Comparison of ENCODE assay signal across 21 cellular contexts in the genomic region with DNA sequence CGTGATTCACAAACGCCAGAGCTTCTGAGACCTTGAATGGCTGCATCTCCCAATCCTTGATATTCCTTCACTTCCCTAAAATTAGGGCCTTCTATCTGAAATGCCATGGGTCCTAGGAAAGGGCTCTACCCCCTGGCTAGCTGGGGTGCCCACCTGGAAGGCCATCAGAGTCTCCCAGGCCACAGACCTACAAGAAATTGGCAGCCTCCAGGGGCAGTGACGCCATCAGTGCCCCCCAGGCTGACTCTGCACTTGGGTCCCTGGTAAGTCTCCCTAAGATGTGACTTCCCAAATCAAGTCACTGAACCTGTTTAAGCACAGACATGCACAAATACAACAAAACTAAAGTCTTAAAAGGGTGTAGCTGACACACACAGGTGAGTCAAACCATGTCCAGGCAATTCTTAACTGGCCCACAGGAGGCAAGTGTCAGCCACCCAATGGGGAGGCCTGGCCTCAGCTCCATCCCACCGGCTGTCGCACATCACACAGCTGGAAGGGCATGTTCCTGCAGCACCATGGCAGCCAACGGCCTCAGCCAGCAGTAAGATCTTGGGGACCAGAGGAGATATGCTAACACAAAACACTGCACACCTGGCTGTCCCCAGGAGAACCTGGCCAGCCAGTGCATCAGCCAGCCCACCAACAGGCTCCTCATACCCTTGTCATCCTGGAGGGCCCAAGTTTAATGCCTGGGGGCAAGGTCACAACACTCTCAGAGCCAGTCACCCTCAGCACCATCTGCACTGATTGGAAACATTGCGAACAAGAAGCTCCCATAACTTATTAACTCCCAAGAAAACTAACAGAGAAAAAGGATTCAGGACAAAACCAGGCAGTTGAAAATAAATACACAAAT. TPM values are rescaled to one million over a fixed set of nuclear protein-coding genes. Genes with fewer than 3 reads are reported as not detected.
A peak's percentile ranks its signal among the peaks of the same experiment; 100 is the strongest.
DNase-seq lines count a peak whose midpoint lies in the region; ATAC-seq, FAIRE-seq and TF ChIP-seq lines count a peak whose summit lies in the region.
"Had no signal": no experiment of that assay in that cellular context is flagged by ENCODE, and none has a peak within 500 bp of the region (broad histone marks: within the 10 kb centered on the region; RNA-seq: fewer than 3 reads in every experiment).

No MANE protein-coding gene starts in this region.

- H2BK15ac ChIP-seq in H1 (ENCODE audit: low read length), result no peak overlapping the region

- peak overlapping the region; percentile 57; the same call in 1 of the 2 replicates for H4K8ac ChIP-seq in H1 (ENCODE audit: extremely low read depth, insufficient read depth, low read length)

- in situ Hi-C loops in transverse colon (cut with MboI; ENCODE audit: low pct_ligation_motif_present in 1 of 4, low pct_unique_long_range_greater_than_20kb in 1 of 4, low sequenced_read_pairs in 3 of 4), result no loop called here

- no peak overlapping the region for H3K9ac ChIP-seq in H1 (replicated peaks in 1 of 4; ENCODE audit: extremely low read depth in 1 of 4, low read depth in 3 of 4, low read length in 3 of 4)

- H2BK120ac ChIP-seq in H1 (replicated peaks; ENCODE audit: low read depth, low read length), result no peak overlapping the region

- H3K27me3 Mint-ChIP-seq in type B pancreatic cell (no peaks in the 10 kb centered on the region), progenitor cell of endocrine pancreas (no peaks in the 10 kb centered on the region)

- no peak overlapping the region for H2AFZ ChIP-seq in H1 (ENCODE audit: low read length)
- H2AFZ ChIP-seq: PC-9 had no signal

- intact Hi-C loops in transverse colon (cut with DNase I; ENCODE audit: low total_unique reads), result no loop called here

- peaks cover 4% of the 10 kb centered on the region; the same call in 1 of the 2 replicates for H3K79me1 ChIP-seq in H1 (ENCODE audit: low read depth, low read length)

- H2BK5ac ChIP-seq in H1 (ENCODE audit: low read depth, low read length), result no peak overlapping the region

- H3K27me3 ChIP-seq in H1 (replicated peaks in 1 of 4; ENCODE audit: control insufficient read depth in 3 of 4, extremely low read depth in 1 of 4, insufficient read depth in 3 of 4, low read length in 3 of 4) (no peaks in the 10 kb centered on the region; a peak in 2 of 7 replicates), transverse colon (peaks cover 23% of the 10 kb centered on the region)
- H3K27me3 ChIP-seq: SJCRH30 had no signal

- no peak overlapping the region for H3K23ac ChIP-seq in H1 (ENCODE audit: insufficient read length)

- H3K4me1 Mint-ChIP-seq in type B pancreatic cell (ENCODE audit: unreplicated experiment) (peaks cover 7% of the 10 kb centered on the region), progenitor cell of endocrine pancreas (ENCODE audit: low read depth) (no peaks in the 10 kb centered on the region)

- no peak overlapping the region for H2BK12ac ChIP-seq in H1 (ENCODE audit: low read depth, low read length)

- peaks cover 5% of the 10 kb centered on the region; the same call in 1 of the 2 replicates for H3K23me2 ChIP-seq in H1 (ENCODE audit: low read depth, low read length)

- no peak overlapping the region for H3K4ac ChIP-seq in H1 (replicated peaks; ENCODE audit: insufficient read length, low read depth, low read length)

- CTCF ChIA-PET in H1 (lab: Charles Lee; ENCODE audit: partially characterized antibody), result interaction anchor here (1.1 to 7.5 kb wide), 2 partner anchors 39 to 83 kb away, joined by 3 to 70 read pairs; no protein-coding TSS in a partner anchor

- H4K91ac ChIP-seq in H1 (replicated peaks; ENCODE audit: insufficient read length, low read length), result no peak overlapping the region

- no peak overlapping the region for H3K56ac ChIP-seq in H1 (replicated peaks; ENCODE audit: insufficient read length, low read depth, low read length)

- no peaks in the 10 kb centered on the region for H3K36me3 ChIP-seq in H1 (ENCODE audit: control insufficient read depth in 2 of 4, insufficient read depth in 4 of 4, low read length in 3 of 4)
- no peaks in the 10 kb centered on the region for H3K36me3 ChIP-seq in transverse colon
- H3K36me3 ChIP-seq: SJCRH30 had no signal

- no peak for FAIRE-seq in H1 (lab: Jason Lieb, UNC)
- FAIRE-seq: HTR-8/SVneo had no signal

- peaks cover 9 to 16% of the 10 kb centered on the region in 2 experiments for H4K20me1 ChIP-seq in H1 (replicated peaks in 1 of 2; ENCODE audit: control insufficient read depth in 1 of 2, insufficient read depth in 2 of 2, low read length in 2 of 2)

- no peak overlapping the region for H2AK5ac ChIP-seq in H1 (ENCODE audit: low read depth, low read length)

- no peak overlapping the region for H3K18ac ChIP-seq in H1 (ENCODE audit: extremely low read depth, low read length)

- no peak overlapping the region for H3K14ac ChIP-seq in H1 (ENCODE audit: insufficient read length)

- TF ChIP-seq RAD21 in H1 (IDR thresholded peaks at IDR 0.05 in 1 of 2, conservative IDR thresholded peaks at IDR 0.05 in 1 of 2; ENCODE audit: low read depth in 2 of 2, low read length in 2 of 2), result no peak

- POLR2A ChIA-PET in H1 (lab: Charles Lee; ENCODE audit: partially characterized antibody), result interaction anchor here (0.6 kb wide), 1 partner anchor 29 kb away, joined by 3 read pairs; no protein-coding TSS in a partner anchor

- WGBS in H1 (ENCODE audit: extremely low coverage in 1 of 2, insufficient coverage in 1 of 2, insufficient read length in 1 of 2, insufficient replicate concordance in 2 of 2, low coverage in 1 of 2, low lambda C conversion rate in 2 of 2, missing lambda C conversion rate in 1 of 2), 2 experiments, result 94% methylated on average over 6 of the region's 7 CpGs; no CpG with 5 or more reads in 1 of the 2 experiments
- 97 to 100% methylated on average over 1 to 6 of the region's 7 CpGs for WGBS in transverse colon (ENCODE audit: low coverage in 1 of 2), 2 donors

- TF ChIP-seq CTCF in GM10266 (IDR thresholded peaks at IDR 0.05; ENCODE audit: control insufficient read depth, insufficient read depth, low read depth, missing control alignments) (no peak), H1 (IDR thresholded peaks at IDR 0.05; ENCODE audit: control extremely low read depth in 1 of 3, insufficient read depth in 1 of 3, low read depth in 1 of 3, low read length in 3 of 3) (no peak), type B pancreatic cell (conservative IDR thresholded peaks at IDR 0.05) (no peak), progenitor cell of endocrine pancreas (IDR thresholded peaks at IDR 0.05; ENCODE audit: unreplicated experiment) (no peak), transverse colon (IDR thresholded peaks at IDR 0.05) (no peak)

- H3K27ac Mint-ChIP-seq in type B pancreatic cell (no peak overlapping the region), progenitor cell of endocrine pancreas (no peak overlapping the region)

- no peak overlapping the region for H4K5ac ChIP-seq in H1 (ENCODE audit: insufficient read length, low read depth, low read length)

- no peak for TF ChIP-seq POLR2A in H1 (IDR thresholded peaks at IDR 0.05; ENCODE audit: control extremely low read depth in 1 of 2, low read depth in 2 of 2, low read length in 2 of 2)
- TF ChIP-seq POLR2A in transverse colon (IDR thresholded peaks at IDR 0.05), result no peak

- no peaks in the 10 kb centered on the region for H3K36me3 Mint-ChIP-seq in type B pancreatic cell
- peaks cover 3% of the 10 kb centered on the region for H3K36me3 Mint-ChIP-seq in progenitor cell of endocrine pancreas (ENCODE audit: insufficient read depth)

- ATAC-seq in HG02938 (IDR thresholded peaks at IDR 0.05; ENCODE audit: unreplicated experiment), result no peak

- H3K4me3 Mint-ChIP-seq in type B pancreatic cell (no peak overlapping the region), progenitor cell of endocrine pancreas (ENCODE audit: low read depth) (no peak overlapping the region)

- H3K9me3 Mint-ChIP-seq in type B pancreatic cell, result no peaks in the 10 kb centered on the region
- no peaks in the 10 kb centered on the region for H3K9me3 Mint-ChIP-seq in progenitor cell of endocrine pancreas (ENCODE audit: low read depth)

- no peak overlapping the region for H3K4me2 ChIP-seq in H1 (ENCODE audit: insufficient read depth in 1 of 2, low read depth in 2 of 2, low read length in 2 of 2)
- H3K4me2 ChIP-seq: PC-9 had no signal

- H3K4me1 ChIP-seq in H1 (replicated peaks in 1 of 4; ENCODE audit: control insufficient read depth in 3 of 4, insufficient read depth in 4 of 4, low read length in 3 of 4) (peaks cover 0 to 9% (median 0%) of the 10 kb centered on the region in 4 experiments; a peak in 3 of 7 replicates), transverse colon (peaks cover 0 to 13% (median 11%) of the 10 kb centered on the region in 4 donors)
- H3K4me1 ChIP-seq: SJCRH30 had no signal

- no peaks in the 10 kb centered on the region for H3K9me3 ChIP-seq in H1 (ENCODE audit: insufficient read depth in 2 of 2, low read depth in 1 of 2, low read length in 1 of 2)
- H3K9me3 ChIP-seq in transverse colon, result no peaks in the 10 kb centered on the region
- H3K9me3 ChIP-seq: SJCRH30 had no signal

- DNase-seq in GM10266 (ENCODE audit: extremely low spot score) (peak; percentile 4), H1 (ENCODE audit: low read depth in 1 of 2, low spot score in 2 of 2) (no peak), iPS-NIHi7 (ENCODE audit: extremely low spot score) (peak; percentile 4), type B pancreatic cell (ENCODE audit: extremely low spot score, unreplicated experiment) (peak; percentile 37), progenitor cell of endocrine pancreas (ENCODE audit: low spot score, unreplicated experiment) (no peak), transverse colon (no peak)
- DNase-seq: ACHN, AML-193, DMS79, IMR-90, Karpas-422, NCI-H1436 treated with DMSO at 0.1 percent for 48 hours, NCI-H2029, NCI-H345, NCI-H526, PC-9, SJCRH30 had no signal

- H2BK20ac ChIP-seq in H1 (ENCODE audit: low read length), result no peak overlapping the region

- H3K4me3 ChIP-seq in H1 (ENCODE audit: extremely low read depth in 1 of 4, insufficient read depth in 2 of 4, low read depth in 3 of 4, low read length in 4 of 4) (no peak overlapping the region), transverse colon (no peak overlapping the region)
- H3K4me3 ChIP-seq: PC-9, SJCRH30 had no signal

- no peak for TF ChIP-seq EP300 in H1 (IDR thresholded peaks at IDR 0.05; ENCODE audit: borderline replicate concordance in 1 of 2, low read depth in 2 of 2, low read length in 2 of 2)
- no peak for TF ChIP-seq EP300 in transverse colon (IDR thresholded peaks at IDR 0.05; ENCODE audit: low read depth)

- no peak overlapping the region for H3K27ac ChIP-seq in H1 (ENCODE audit: low read depth, low read length)
- H3K27ac ChIP-seq in transverse colon, result no peak overlapping the region
- H3K27ac ChIP-seq: C4-2B, HL-60, PC-9, SJCRH30 had no signal

- peaks cover 0 to 18% of the 10 kb centered on the region in 2 experiments; a peak in 2 of 4 replicates for H3K79me2 ChIP-seq in H1 (ENCODE audit: control insufficient read depth in 1 of 2, insufficient read depth in 2 of 2, low read length in 2 of 2)

RNA-seq across cellular contexts. Expression of a gene that starts 5.2 kb away (rescaled TPM):
- 17.9 and 18.8 TPM in 2 replicates for total RNA-seq in H1 (2021; fragmentation: NEBNext Ultra II Directional; extraction: Animal tissue kit (Norgen Biotek cat#: 25700))
- 11.3 and 12.0 TPM in 2 replicates for polyA plus RNA-seq in H1 (2011; rRNA removed)
- polyA plus RNA-seq in H1 (2011; cell fraction: cytosol; rRNA removed), result 10.3 TPM
- 12.3 TPM for polyA plus RNA-seq in H1 (2011; cell fraction: nucleus; rRNA removed)
- 10.3 to 14.1 TPM (median 12.3 TPM) in 4 replicates for polyA plus RNA-seq in H1 (2012, experiment 1 of 2)
- 15.3 TPM for polyA plus RNA-seq in H1 (2012, experiment 2 of 2)
- 9.8 TPM for polyA plus RNA-seq in H1 (2013, experiment 1 of 2)
- polyA plus RNA-seq in H1 (2013, experiment 2 of 2), result 8.7 TPM
- polyA minus RNA-seq in H1 (2011; rRNA and poly(A)+ RNA removed), result 7.8 and 9.6 TPM in 2 replicates
- 10.9 TPM for polyA minus RNA-seq in H1 (2011; cell fraction: cytosol; rRNA and poly(A)+ RNA removed)
- polyA minus RNA-seq in H1 (2011; cell fraction: nucleus; rRNA and poly(A)+ RNA removed), result 11.1 TPM
- total RNA-seq in type B pancreatic cell (ENCODE audit: low replicate concordance), result 10.2 and 21.8 TPM in 2 replicates
- total RNA-seq in progenitor cell of endocrine pancreas, result 21.5 and 25.8 TPM in 2 replicates
- 1 to 10 TPM in 2 of 4 donors, under 1 TPM in 2; 0.40 to 3.3 (median 1.3) TPM for total RNA-seq in transverse colon

Comparison
In these comparisons a context has a peak if more than half of its experiments do, and no peak if none do; other contexts are left out.
1. DNase-seq: peak in GM10266 (single experiment), iPS-NIHi7 (single experiment) and type B pancreatic cell (single experiment); none in H1 (0 of 2), progenitor cell of endocrine pancreas (single experiment) and transverse colon (single experiment).